In genomic region chr2:227491391-227491790, GRCh38 we compare ENCODE assay signal across 25 cellular contexts.
"Had no signal": no experiment of that assay in that cellular context is flagged by ENCODE, and none has a peak within 500 bp of the region (broad histone marks: within the 10 kb centered on the region; RNA-seq: fewer than 3 reads in every experiment).

No MANE protein-coding gene starts in this region.

- H3K4me3 ChIP-seq: SJSA1 had no signal

- H3K27me3 ChIP-seq: brain microvascular endothelial cell, SJSA1 had no signal

- H3K4me1 ChIP-seq: SJSA1 had no signal

- H3K9me3 ChIP-seq: SJSA1 had no signal

- H3K36me3 ChIP-seq: brain microvascular endothelial cell had no signal

- ATAC-seq: activated CD4-positive, alpha-beta T cell treated with anti-CD3 and anti-CD28 coated beads for 36 hours; activated T-helper 17 cell treated with anti-CD3 and anti-CD28 coated beads, Interleukin-2, amount 50 U/mL, for 72 hours; Panc1; T-helper 17 cell had no signal

- H3K27ac ChIP-seq: brain microvascular endothelial cell, SJSA1, WERI-Rb-1 had no signal

- DNase-seq: activated CD4-positive, alpha-beta memory T cell treated with anti-CD3 and anti-CD28 coated beads, Interleukin-2, amount 10 ng/mL, durations not matched to agents 7 days and 5 days; activated CD4-positive, alpha-beta T cell treated with anti-CD3 and anti-CD28 coated beads for 36 hours; activated CD4-positive, alpha-beta T cell treated with anti-CD3 and anti-CD28 coated beads, Interleukin-2, amount 50 U/mL, for 1 hour; activated gamma-delta T cell; activated naive CD4-positive, alpha-beta T cell treated with anti-CD3 and anti-CD28 coated beads for 36 hours; activated T-cell treated with anti-CD3 and anti-CD28 coated beads for 4 hours; activated T-cell treated with anti-CD3 and anti-CD28 coated beads, Interleukin-2, amount 50 U/mL, for 48 hours; amygdala; brain microvascular endothelial cell; KG1; NCI-H1048; NCI-H1694; NCI-H2029; NCI-H2107; NCI-H345; NCI-H510A treated with DMSO at 0.1 percent for 48 hours; NK-92 treated with Interleukin-12 subunit alpha and Interleukin-12 subunit beta, amount 100 ng/mL, for 24 hours; OCI-M1; SHP77; T-helper 17 cell; T1000; WERI-Rb-1 had no signal
